25 cellular contexts compared by ENCODE assay signal in genomic region chr3:168239287-168239686, GRCh38.
"Had no signal": no experiment of that assay in that cellular context is flagged by ENCODE, and none has a peak within 500 bp of the region (broad histone marks: within the 10 kb centered on the region; RNA-seq: fewer than 3 reads in every experiment).

No MANE protein-coding gene starts in this region.

- H3K4me3 Mint-ChIP-seq: natural killer cell; stimulated activated memory B cell treated with anti-CD40 and anti-IgM and Interleukin-4, amounts not matched to agents 10 μg/mL and 1 μg/mL and 100 μg/mL, for 72 hours; stimulated activated naive CD8-positive, alpha-beta T cell treated with anti-CD3 and anti-CD28 coated beads, Interleukin-15, Interleukin-2, amounts not matched to agents 100 ng/mL and 50 ng/mL, for 24 hours had no signal

- H3K4me1 Mint-ChIP-seq: natural killer cell; stimulated activated memory B cell treated with anti-CD40 and anti-IgM and Interleukin-4, amounts not matched to agents 10 μg/mL and 1 μg/mL and 100 μg/mL, for 72 hours had no signal

- H3K36me3 Mint-ChIP-seq: natural killer cell; stimulated activated memory B cell treated with anti-CD40 and anti-IgM and Interleukin-4, amounts not matched to agents 10 μg/mL and 1 μg/mL and 100 μg/mL, for 72 hours had no signal

- H3K27ac Mint-ChIP-seq: natural killer cell; stimulated activated memory B cell treated with anti-CD40 and anti-IgM and Interleukin-4, amounts not matched to agents 10 μg/mL and 1 μg/mL and 100 μg/mL, for 72 hours; stimulated activated naive CD8-positive, alpha-beta T cell treated with anti-CD3 and anti-CD28 coated beads, Interleukin-15, Interleukin-2, amounts not matched to agents 100 ng/mL and 50 ng/mL, for 24 hours had no signal

- H3K27ac ChIP-seq: dorsolateral prefrontal cortex, epithelial cell of prostate, gastrocnemius medialis, lower lobe of right lung, ovary, psoas muscle, sigmoid colon, thoracic aorta, tibial nerve, upper lobe of left lung had no signal

- H3K27me3 ChIP-seq: ovary, upper lobe of left lung had no signal

- FAIRE-seq: keratinocyte, urothelium cell line had no signal

- ATAC-seq: esophagus mucosa; gastrocnemius medialis; left ventricle myocardium superior; lower lobe of right lung; natural killer cell; psoas muscle; right cardiac atrium; stimulated activated memory B cell treated with anti-CD40 and anti-IgM and Interleukin-4, amounts not matched to agents 10 μg/mL and 1 μg/mL and 100 μg/mL, for 72 hours had no signal

- H3K36me3 ChIP-seq: gastrocnemius medialis, lower lobe of right lung, ovary, sigmoid colon, thoracic aorta, tibial nerve, upper lobe of left lung had no signal

- H3K4me1 ChIP-seq: gastrocnemius medialis, lower lobe of right lung, psoas muscle, sigmoid colon, tibial nerve, upper lobe of left lung had no signal

- H3K4me3 ChIP-seq: dorsolateral prefrontal cortex, gastrocnemius medialis, lower lobe of right lung, ovary, psoas muscle, sigmoid colon, thoracic aorta, tibial nerve, upper lobe of left lung had no signal

- DNase-seq: dorsolateral prefrontal cortex; effector CD4-positive, alpha-beta T cell; foreskin fibroblast; gastrocnemius medialis; head of caudate nucleus; left ventricle myocardium superior; lower lobe of right lung; natural killer cell; occipital lobe; ovary; posterior cingulate gyrus; psoas muscle; right cardiac atrium; sigmoid colon; stimulated activated CD4-positive, alpha-beta T cell treated with anti-CD3 and anti-CD28 coated beads, Interleukin-2, amount 100 ng/mL, for 24 hours; stimulated activated CD4-positive, alpha-beta T cell treated with anti-CD3 and anti-CD28 coated beads, Interleukin-4, amount 100 ng/mL, for 4 hours; upper lobe of left lung had no signal

- H3K9me3 ChIP-seq: gastrocnemius medialis, lower lobe of right lung, ovary, psoas muscle, sigmoid colon, thoracic aorta, tibial nerve, upper lobe of left lung had no signal
